19 cellular contexts compared by ENCODE assay signal in the genomic region with DNA sequence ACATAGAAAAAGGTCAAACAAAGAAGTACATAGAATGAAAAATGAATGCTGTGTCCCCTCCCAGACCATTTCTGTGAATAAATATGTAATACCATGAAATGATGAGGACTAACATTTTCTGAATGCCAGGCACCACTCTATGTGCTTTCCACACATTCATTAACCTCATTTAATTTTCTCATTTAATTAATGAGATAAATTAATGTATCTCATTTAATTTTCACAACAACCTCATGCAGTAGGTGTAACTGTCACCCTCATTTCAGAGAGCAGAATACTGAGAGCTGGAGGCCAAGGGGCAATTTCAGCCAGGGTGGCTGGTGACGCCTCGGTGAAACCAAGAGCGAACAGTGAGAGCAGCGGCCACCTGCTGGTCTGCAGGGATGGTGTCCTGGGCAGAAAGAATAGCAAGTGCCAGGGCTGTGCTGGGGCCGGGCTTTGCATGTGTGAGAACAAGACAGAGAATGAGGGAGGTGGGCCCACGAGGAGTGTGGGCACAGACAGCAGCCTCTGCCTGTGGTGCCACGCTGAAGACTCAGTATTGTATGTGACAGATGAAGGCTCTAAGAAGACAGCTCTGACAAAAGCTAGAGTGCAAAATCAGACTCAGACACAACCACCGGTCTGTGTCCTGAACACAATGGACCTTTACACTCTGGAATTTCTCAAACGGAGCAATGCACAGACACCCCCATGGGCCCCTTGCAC. TPM values are rescaled to one million over a fixed set of nuclear protein-coding genes. Genes with fewer than 3 reads are reported as not detected.
A peak's percentile ranks its signal among the peaks of the same experiment; 100 is the strongest.
DNase-seq lines count a peak whose midpoint lies in the region; FAIRE-seq and TF ChIP-seq lines count a peak whose summit lies in the region.
"Had no signal": no experiment of that assay in that cellular context is flagged by ENCODE, and none has a peak within 500 bp of the region (broad histone marks: within the 10 kb centered on the region; RNA-seq: fewer than 3 reads in every experiment).

No MANE protein-coding gene starts in this region.

- DNase-seq in BJ (ENCODE audit: low read depth) (no peak), NAMALWA (ENCODE audit: low spot score) (peak; percentile 15), H1 (ENCODE audit: low read depth in 1 of 2, low spot score in 2 of 2) (no peak), neural crest cell (ENCODE audit: low read depth, low spot score) (peak; percentile 27), LoVo (ENCODE audit: low spot score) (no peak), GM12891 (ENCODE audit: insufficient read length, low spot score) (no peak), T-helper 1 cell (no peak), NCI-H1092 treated with DMSO at 0.1 percent for 48 hours (lab: John Stamatoyannopoulos, UW) (no peak)
- DNase-seq: activated CD4-positive, alpha-beta T cell treated with anti-CD3 and anti-CD28 coated beads for 4 hours; activated naive CD8-positive, alpha-beta T cell treated with anti-CD3 and anti-CD28 coated beads, Interleukin-2, amount 10 ng/mL, durations not matched to agents 7 days and 5 days; left ventricle myocardium inferior; naive thymus-derived CD4-positive, alpha-beta T cell; NCI-H2081; NCI-H774 had no signal

- H3K4me3 ChIP-seq in BJ (ENCODE audit: low read depth, low read length), result no peak overlapping the region
- H3K4me3 ChIP-seq in H1 (ENCODE audit: extremely low read depth in 1 of 4, insufficient read depth in 2 of 4, low read depth in 3 of 4, low read length in 4 of 4), result no peak overlapping the region
- H3K4me3 ChIP-seq: esophagus muscularis mucosa, HAP-1, left ventricle myocardium inferior had no signal

- 90% methylated on average over 9 of the region's 9 CpGs; no CpG with 5 or more reads in 1 of the 2 experiments for WGBS in H1 (ENCODE audit: extremely low coverage in 1 of 2, insufficient coverage in 1 of 2, insufficient read length in 1 of 2, insufficient replicate concordance in 2 of 2, low coverage in 1 of 2, low lambda C conversion rate in 2 of 2, missing lambda C conversion rate in 1 of 2), 2 experiments

- CTCF ChIA-PET in BJ (lab: Yijun Ruan, JAX) (interaction anchor here (1.5 to 2.4 kb wide), 3 partner anchors 12 to 29 kb away, joined by 5 to 16 read pairs (median 6); no protein-coding TSS in a partner anchor), H1 (lab: Charles Lee; ENCODE audit: partially characterized antibody) (interaction anchor here (0.7 to 2.4 kb wide), 6 partner anchors 8 to 113 kb away, joined by 3 to 23 read pairs (median 3); no protein-coding TSS in a partner anchor)

- FAIRE-seq in H1 (lab: Jason Lieb, UNC) (no peak), GM12891 (lab: Jason Lieb, UNC) (no peak)

- no peak overlapping the region for H3K56ac ChIP-seq in H1 (replicated peaks; ENCODE audit: insufficient read length, low read depth, low read length)

- H3K4me1 ChIP-seq in H1 (replicated peaks in 1 of 4; ENCODE audit: control insufficient read depth in 3 of 4, insufficient read depth in 4 of 4, low read length in 3 of 4), result no peaks in the 10 kb centered on the region
- H3K4me1 ChIP-seq: esophagus muscularis mucosa, HAP-1 had no signal

- no peak for TF ChIP-seq EP300 in H1 (IDR thresholded peaks at IDR 0.05; ENCODE audit: borderline replicate concordance in 1 of 2, low read depth in 2 of 2, low read length in 2 of 2)

- H3K79me2 ChIP-seq in H1 (ENCODE audit: control insufficient read depth in 1 of 2, insufficient read depth in 2 of 2, low read length in 2 of 2), result no peaks in the 10 kb centered on the region

- no peak overlapping the region for H3K23ac ChIP-seq in H1 (ENCODE audit: insufficient read length)

- H2AFZ ChIP-seq in H1 (ENCODE audit: low read length), result no peak overlapping the region

- POLR2A ChIA-PET in BJ (lab: Charles Lee) (no interaction called here), H1 (lab: Charles Lee; ENCODE audit: partially characterized antibody) (no interaction called here)

- no peak overlapping the region for H2BK120ac ChIP-seq in H1 (replicated peaks; ENCODE audit: low read depth, low read length)

- no peak overlapping the region for H2BK15ac ChIP-seq in H1 (ENCODE audit: low read length)

- TF ChIP-seq CTCF in BJ (IDR thresholded peaks at IDR 0.05; ENCODE audit: insufficient read depth, low read depth, low read length) (0 out of 2 replicates have a peak, but pooled peaks have one; percentile 7), H1 (IDR thresholded peaks at IDR 0.05; ENCODE audit: control extremely low read depth in 1 of 3, insufficient read depth in 1 of 3, low read depth in 1 of 3, low read length in 3 of 3) (peak; percentile 21 to 45 (median 33); a peak in 3 of 4 replicates), neural crest cell (conservative IDR thresholded peaks at IDR 0.05) (peak; percentile 52)

- no peak overlapping the region for H3K27ac ChIP-seq in H1 (ENCODE audit: low read depth, low read length)
- H3K27ac ChIP-seq: esophagus muscularis mucosa, left ventricle myocardium inferior, RWPE1 had no signal

- no peak overlapping the region for H3K9ac ChIP-seq in H1 (replicated peaks in 1 of 4; ENCODE audit: extremely low read depth in 1 of 4, low read depth in 3 of 4, low read length in 3 of 4)

- H3K27me3 ChIP-seq in BJ (ENCODE audit: control insufficient read depth, insufficient read depth, low read length), result no peaks in the 10 kb centered on the region
- H3K27me3 ChIP-seq in H1 (replicated peaks in 1 of 4; ENCODE audit: control insufficient read depth in 3 of 4, extremely low read depth in 1 of 4, insufficient read depth in 3 of 4, low read length in 3 of 4), result no peaks in the 10 kb centered on the region
- H3K27me3 ChIP-seq: esophagus muscularis mucosa had no signal

- H3K27ac Mint-ChIP-seq in neural crest cell (ENCODE audit: unreplicated experiment), result no peak overlapping the region
- H3K27ac Mint-ChIP-seq: activated naive CD8-positive, alpha-beta T cell treated with anti-CD3 and anti-CD28 coated beads, Interleukin-2, amount 10 ng/mL, durations not matched to agents 7 days and 5 days; naive thymus-derived CD4-positive, alpha-beta T cell; stimulated activated effector memory CD8-positive, alpha-beta T cell treated with anti-CD3 and anti-CD28 coated beads, Interleukin-12 subunit alpha, Interleukin-12 subunit beta, amount 100 ng/mL, for 72 hours had no signal

- H2BK20ac ChIP-seq in H1 (ENCODE audit: low read length), result no peak overlapping the region

- H3K18ac ChIP-seq in H1 (ENCODE audit: extremely low read depth, low read length), result no peak overlapping the region

- H3K4me3 Mint-ChIP-seq in neural crest cell, result no peak overlapping the region
- H3K4me3 Mint-ChIP-seq: activated naive CD8-positive, alpha-beta T cell treated with anti-CD3 and anti-CD28 coated beads, Interleukin-2, amount 10 ng/mL, durations not matched to agents 7 days and 5 days; naive thymus-derived CD4-positive, alpha-beta T cell; stimulated activated effector memory CD8-positive, alpha-beta T cell treated with anti-CD3 and anti-CD28 coated beads, Interleukin-12 subunit alpha, Interleukin-12 subunit beta, amount 100 ng/mL, for 72 hours had no signal

- no peak overlapping the region for H4K5ac ChIP-seq in H1 (ENCODE audit: insufficient read length, low read depth, low read length)

- no peaks in the 10 kb centered on the region for H4K20me1 ChIP-seq in H1 (replicated peaks in 1 of 2; ENCODE audit: control insufficient read depth in 1 of 2, insufficient read depth in 2 of 2, low read length in 2 of 2)

- H3K9me3 Mint-ChIP-seq in neural crest cell, result no peaks in the 10 kb centered on the region
- H3K9me3 Mint-ChIP-seq: activated naive CD8-positive, alpha-beta T cell treated with anti-CD3 and anti-CD28 coated beads, Interleukin-2, amount 10 ng/mL, durations not matched to agents 7 days and 5 days; stimulated activated effector memory CD8-positive, alpha-beta T cell treated with anti-CD3 and anti-CD28 coated beads, Interleukin-12 subunit alpha, Interleukin-12 subunit beta, amount 100 ng/mL, for 72 hours had no signal

- H3K23me2 ChIP-seq in H1 (ENCODE audit: low read depth, low read length), result no peaks in the 10 kb centered on the region

- H3K27me3 Mint-ChIP-seq in neural crest cell (ENCODE audit: low read depth), result no peaks in the 10 kb centered on the region
- H3K27me3 Mint-ChIP-seq: activated naive CD8-positive, alpha-beta T cell treated with anti-CD3 and anti-CD28 coated beads, Interleukin-2, amount 10 ng/mL, durations not matched to agents 7 days and 5 days; naive thymus-derived CD4-positive, alpha-beta T cell had no signal

- H2AK5ac ChIP-seq in H1 (ENCODE audit: low read depth, low read length), result no peak overlapping the region

- no peaks in the 10 kb centered on the region for H3K9me3 ChIP-seq in H1 (ENCODE audit: insufficient read depth in 2 of 2, low read depth in 1 of 2, low read length in 1 of 2)
- H3K9me3 ChIP-seq: esophagus muscularis mucosa, HAP-1, left ventricle myocardium inferior had no signal

- no peak for TF ChIP-seq POLR2A in H1 (IDR thresholded peaks at IDR 0.05; ENCODE audit: control extremely low read depth in 1 of 2, low read depth in 2 of 2, low read length in 2 of 2)
- TF ChIP-seq POLR2A in GM12891 (IDR thresholded peaks at IDR 0.05; ENCODE audit: low read depth, low read length), result no peak

- no peaks in the 10 kb centered on the region for H3K79me1 ChIP-seq in H1 (ENCODE audit: low read depth, low read length)

- no peak overlapping the region for H3K4me2 ChIP-seq in H1 (ENCODE audit: insufficient read depth in 1 of 2, low read depth in 2 of 2, low read length in 2 of 2)

- H3K4ac ChIP-seq in H1 (replicated peaks; ENCODE audit: insufficient read length, low read depth, low read length), result no peak overlapping the region

- H2BK5ac ChIP-seq in H1 (ENCODE audit: low read depth, low read length), result no peak overlapping the region

- no peak for TF ChIP-seq RAD21 in H1 (IDR thresholded peaks at IDR 0.05 in 1 of 2, conservative IDR thresholded peaks at IDR 0.05 in 1 of 2; ENCODE audit: low read depth in 2 of 2, low read length in 2 of 2)

- H3K14ac ChIP-seq in H1 (ENCODE audit: insufficient read length), result no peak overlapping the region

- no peaks in the 10 kb centered on the region for H3K36me3 Mint-ChIP-seq in neural crest cell (ENCODE audit: low read depth)

- H2BK12ac ChIP-seq in H1 (ENCODE audit: low read depth, low read length), result no peak overlapping the region

- H4K91ac ChIP-seq in H1 (replicated peaks; ENCODE audit: insufficient read length, low read length), result no peak overlapping the region

- H4K8ac ChIP-seq in H1 (ENCODE audit: extremely low read depth, insufficient read depth, low read length), result no peak overlapping the region

- H3K4me1 Mint-ChIP-seq in neural crest cell, result peaks cover 7% of the 10 kb centered on the region

- peaks cover 1% of the 10 kb centered on the region; the same call in 1 of the 2 replicates for H3K36me3 ChIP-seq in BJ (ENCODE audit: control insufficient read depth, insufficient read depth, low read length)
- no peaks in the 10 kb centered on the region for H3K36me3 ChIP-seq in H1 (ENCODE audit: control insufficient read depth in 2 of 4, insufficient read depth in 4 of 4, low read length in 3 of 4)
- H3K36me3 ChIP-seq: HAP-1 had no signal

RNA-seq across cellular contexts. Expression of a gene that starts 1.8 kb away (rescaled TPM):
- polyA plus RNA-seq in BJ (2011; rRNA removed) (not detected in 2 replicates), H1 (2011; rRNA removed) (not detected in 2 replicates)
- not detected in 2 replicates for polyA minus RNA-seq in BJ (2011; rRNA and poly(A)+ RNA removed)
- total RNA-seq in H1 (2021; fragmentation: NEBNext Ultra II Directional; extraction: Animal tissue kit (Norgen Biotek cat#: 25700)), result not detected in 2 replicates
- polyA plus RNA-seq in H1 (2011; cell fraction: cytosol; rRNA removed), result 0.04 TPM
- not detected for polyA plus RNA-seq in H1 (2011; cell fraction: nucleus; rRNA removed)
- 0.06 to 0.16 TPM in 2 of 4 replicates, not detected in the others for polyA plus RNA-seq in H1 (2012, experiment 1 of 2)
- not detected for polyA plus RNA-seq in H1 (2012, experiment 2 of 2)
- polyA plus RNA-seq in H1 (2013, experiment 1 of 2), result 0.02 TPM
- polyA plus RNA-seq in H1 (2013, experiment 2 of 2), result not detected
- 0.13 TPM in 1 of 2 replicates, not detected in the other for polyA minus RNA-seq in H1 (2011; rRNA and poly(A)+ RNA removed)
- polyA minus RNA-seq in H1 (2011; cell fraction: cytosol; rRNA and poly(A)+ RNA removed), result not detected
- not detected for polyA minus RNA-seq in H1 (2011; cell fraction: nucleus; rRNA and poly(A)+ RNA removed)
- total RNA-seq in neural crest cell, result not detected in 2 replicates
- polyA plus RNA-seq in GM12891 (2012; ENCODE audit: low read depth, missing spikeins), result 0.04 TPM
- total RNA-seq: activated naive CD8-positive, alpha-beta T cell treated with anti-CD3 and anti-CD28 coated beads, Interleukin-2, amount 10 ng/mL, durations not matched to agents 7 days and 5 days; M059J; naive thymus-derived CD4-positive, alpha-beta T cell had no signal

Comparison
In these comparisons a context has a peak if more than half of its experiments do, and no peak if none do; other contexts are left out.
1. DNase-seq: peak in NAMALWA (single experiment) and neural crest cell (single experiment); none in BJ (single experiment), H1 (0 of 2), LoVo (single experiment), GM12891 (single experiment), T-helper 1 cell (0 of 5) and NCI-H1092 treated with DMSO at 0.1 percent for 48 hours (single experiment).
2. Peak in every context shown above with its lines, with median percentiles within 50 percentile points of each other: CTCF ChIP-seq.